ENCODE assay signal across 8 cellular contexts in genomic region chrX:138938003-138938402, GRCh38.
"Had no signal": no experiment of that assay in that cellular context is flagged by ENCODE, and none has a peak within 500 bp of the region (broad histone marks: within the 10 kb centered on the region; RNA-seq: fewer than 3 reads in every experiment).

No MANE protein-coding gene starts in this region.

- FAIRE-seq: G401.6, GM12878, GM12891, GM12892, GM18507, GM19239 had no signal

- H3K4me3 ChIP-seq: GM12878 had no signal

- ATAC-seq: GM12878 had no signal

- DNase-seq: GDM1, GF-D8 had no signal
